In the genomic region with DNA sequence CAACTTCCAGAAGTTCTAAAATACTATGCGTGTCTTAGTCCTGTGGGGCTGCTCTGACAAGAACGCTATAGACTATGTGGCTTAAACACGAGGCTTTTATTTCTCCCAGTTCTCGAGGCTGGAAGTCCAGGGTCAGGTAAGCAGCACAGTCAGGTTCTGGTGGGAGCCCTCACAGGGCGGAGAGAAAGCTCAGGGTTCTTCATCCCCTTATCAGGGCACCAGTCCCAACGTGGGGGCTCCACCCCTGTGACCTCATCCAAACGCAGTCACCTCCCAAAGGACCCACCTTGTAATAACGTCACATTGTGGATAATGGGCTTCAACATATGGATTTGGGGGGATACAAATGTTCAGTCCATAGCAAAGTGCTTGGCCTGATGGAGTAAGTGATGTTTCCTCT, we compare ENCODE assay signal across 19 cellular contexts.
"Had no signal": no experiment of that assay in that cellular context is flagged by ENCODE, and none has a peak within 500 bp of the region (broad histone marks: within the 10 kb centered on the region; RNA-seq: fewer than 3 reads in every experiment).

No MANE protein-coding gene starts in this region.

- ATAC-seq: left lung, psoas muscle had no signal

- H3K4me3 ChIP-seq: dorsolateral prefrontal cortex, left lung, psoas muscle, stomach, upper lobe of left lung had no signal

- DNase-seq: central memory CD4-positive, alpha-beta T cell; cortex of kidney; dorsolateral prefrontal cortex; effector CD8-positive, alpha-beta T cell; foreskin melanocyte; islet precursor cell; left lung; mesendoderm; naive B cell; occipital lobe; psoas muscle; retina; small intestine; stimulated activated CD4-positive, alpha-beta T cell treated with anti-CD3 and anti-CD28 coated beads, Interleukin-12 subunit alpha, Interleukin-12 subunit beta, amount 100 ng/mL, for 4 hours; stimulated activated naive CD4-positive, alpha-beta T cell; stomach; substantia nigra; upper lobe of left lung had no signal

- H3K4me1 ChIP-seq: psoas muscle had no signal

- H3K9me3 ChIP-seq: left lung, psoas muscle, stomach, upper lobe of left lung had no signal

- H3K27ac ChIP-seq: dorsolateral prefrontal cortex, left lung, parathyroid adenoma, psoas muscle had no signal

- FAIRE-seq: small intestine had no signal

- H3K36me3 ChIP-seq: left lung, stomach, upper lobe of left lung had no signal

- H3K27me3 ChIP-seq: dorsolateral prefrontal cortex, left lung, stomach, upper lobe of left lung had no signal
